In the genomic region with DNA sequence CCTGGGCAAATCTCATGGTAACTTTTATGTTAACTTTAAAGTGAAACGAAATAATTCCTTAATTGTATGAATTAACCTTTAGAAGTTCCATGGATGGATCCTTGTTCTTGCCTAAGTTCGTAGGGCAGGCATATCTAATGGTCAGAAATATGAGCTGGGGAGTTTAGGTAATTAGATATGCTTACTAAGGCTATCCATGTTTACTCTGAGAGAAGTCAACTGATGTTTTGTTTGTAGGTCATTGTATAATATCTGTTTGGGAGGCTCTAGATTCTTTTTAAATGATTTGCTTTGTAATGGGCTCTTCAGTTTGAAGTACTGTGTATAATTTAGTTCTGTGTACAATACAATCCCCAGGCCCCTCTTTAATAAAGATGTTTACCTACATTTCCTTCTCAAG, we compare ENCODE assay signal across 25 cellular contexts.
DNase-seq lines count a peak whose midpoint lies in the region; ATAC-seq and TF ChIP-seq lines count a peak whose summit lies in the region.
"Had no signal": no experiment of that assay in that cellular context is flagged by ENCODE, and none has a peak within 500 bp of the region (broad histone marks: within the 10 kb centered on the region; RNA-seq: fewer than 3 reads in every experiment).

No MANE protein-coding gene starts in this region.

- H3K27ac ChIP-seq in CD8-positive, alpha-beta memory T cell (ENCODE audit: low read depth, low read length) = no peak overlapping the region
- H3K27ac ChIP-seq in HEK293 (ENCODE audit: extremely low read depth, low read depth, low read length) (no peak overlapping the region), VCaP (peak overlapping the region; percentile 17)
- H3K27ac ChIP-seq: C4-2B, parathyroid adenoma, SK-N-MC, thoracic aorta, vagina had no signal

- no peaks in the 10 kb centered on the region for H3K9me3 ChIP-seq in CD8-positive, alpha-beta memory T cell (ENCODE audit: low read length)
- H3K9me3 ChIP-seq in HEK293 (ENCODE audit: control insufficient read depth, insufficient read depth, low read depth, low read length) = no peaks in the 10 kb centered on the region
- H3K9me3 ChIP-seq: thoracic aorta, vagina had no signal

- CTCF ChIA-PET in CD8-positive, alpha-beta memory T cell (lab: Charles Lee) = interaction anchor here (0.6 kb wide), 1 partner anchor 100 kb away, joined by 3 read pairs; no protein-coding TSS in a partner anchor
- CTCF ChIA-PET in HEK293 (lab: Yijun Ruan, JAX) = no interaction called here
- CTCF ChIA-PET in activated naive CD4-positive, alpha-beta T cell treated with anti-CD3 and anti-CD28 coated beads for 36 hours (lab: Charles Lee) = no interaction called here

- no peaks in the 10 kb centered on the region for H3K27me3 ChIP-seq in CD8-positive, alpha-beta memory T cell (ENCODE audit: insufficient read depth, low read length, poor library complexity, severe bottlenecking)
- H3K27me3 ChIP-seq: vagina had no signal

- peaks cover 31% of the 10 kb centered on the region for H3K4me1 ChIP-seq in CD8-positive, alpha-beta memory T cell (ENCODE audit: insufficient read depth, low read length)
- no peaks in the 10 kb centered on the region; the same call in 1 of the 2 replicates for H3K4me1 ChIP-seq in HEK293 (ENCODE audit: control insufficient read depth, insufficient read depth, low read length)
- H3K4me1 ChIP-seq: parathyroid adenoma, vagina had no signal

- peaks cover 0 to 2% (median 0%) of the 10 kb centered on the region in 5 donors for H3K9me3 Mint-ChIP-seq in CD8-positive, alpha-beta memory T cell
- H3K9me3 Mint-ChIP-seq in stimulated activated memory B cell treated with anti-CD40 and anti-IgM and Interleukin-4, amounts not matched to agents 10 μg/mL and 1 μg/mL and 100 μg/mL, for 72 hours = no peaks in the 10 kb centered on the region
- H3K9me3 Mint-ChIP-seq in activated naive CD4-positive, alpha-beta T cell treated with anti-CD3 and anti-CD28 coated beads for 36 hours = no peaks in the 10 kb centered on the region
- H3K9me3 Mint-ChIP-seq: activated naive CD4-positive, alpha-beta T cell treated with anti-CD3 and anti-CD28 coated beads, Interleukin-2, amount 50 U/mL, for 24 hours; neural crest cell had no signal

- H3K4me3 ChIP-seq in CD8-positive, alpha-beta memory T cell (ENCODE audit: low read length) = no peak overlapping the region
- H3K4me3 ChIP-seq in HEK293 (ENCODE audit: low read depth, low read length) = no peak overlapping the region
- H3K4me3 ChIP-seq: lung, SK-N-MC, thoracic aorta, vagina had no signal

- no peaks in the 10 kb centered on the region for H3K36me3 ChIP-seq in CD8-positive, alpha-beta memory T cell (ENCODE audit: insufficient read depth, low read length)
- no peaks in the 10 kb centered on the region for H3K36me3 ChIP-seq in HEK293 (ENCODE audit: control insufficient read depth in 2 of 2, insufficient read depth in 1 of 2, low read length in 2 of 2)
- H3K36me3 ChIP-seq: thoracic aorta, vagina had no signal

- DNase-seq in CD8-positive, alpha-beta memory T cell = no peak
- DNase-seq in NCI-H2196 (lab: John Stamatoyannopoulos, UW; ENCODE audit: unreplicated experiment) (peak; percentile 35), glomerular visceral epithelial cell (ENCODE audit: extremely low spot score) (no peak)
- DNase-seq in activated naive CD4-positive, alpha-beta T cell treated with anti-CD3 and anti-CD28 coated beads for 36 hours = no peak
- DNase-seq: activated CD4-positive, alpha-beta T cell treated with anti-CD3 and anti-CD28 coated beads for 48 hours; activated CD8-positive, alpha-beta memory T cell treated with anti-CD3 and anti-CD28 coated beads, Interleukin-2, amount 10 ng/mL, durations not matched to agents 7 days and 5 days; cortex of kidney; DMS 273 treated with DMSO at 0.1 percent for 48 hours; MM.1S; NCI-H2081; NCI-H526 treated with DMSO at 0.1 percent for 48 hours; right cardiac atrium; stimulated activated CD4-positive, alpha-beta T cell treated with anti-CD3 and anti-CD28 coated beads, Interleukin-4, amount 100 ng/mL, for 1 hour; stimulated activated naive CD4-positive, alpha-beta T cell treated with Interleukin-2 at 50 U/mL for 16 hours had no signal

- intact Hi-C loops in activated naive CD4-positive, alpha-beta T cell treated with anti-CD3 and anti-CD28 coated beads for 36 hours (cut with micrococcal nuclease) = no loop called here

- TF ChIP-seq CTCF in HEK293 (tag by site-specific recombination; IDR thresholded peaks at IDR 0.05) = no peak
- no peak for TF ChIP-seq CTCF in VCaP (conservative IDR thresholded peaks at IDR 0.05)

- peaks cover 50 to 60% (median 56%) of the 10 kb centered on the region in 3 donors for H3K4me1 Mint-ChIP-seq in CD8-positive, alpha-beta memory T cell
- peaks cover 17% of the 10 kb centered on the region for H3K4me1 Mint-ChIP-seq in stimulated activated memory B cell treated with anti-CD40 and anti-IgM and Interleukin-4, amounts not matched to agents 10 μg/mL and 1 μg/mL and 100 μg/mL, for 72 hours
- peaks cover 27% of the 10 kb centered on the region for H3K4me1 Mint-ChIP-seq in activated naive CD4-positive, alpha-beta T cell treated with anti-CD3 and anti-CD28 coated beads for 36 hours (ENCODE audit: low read depth)
- H3K4me1 Mint-ChIP-seq: neural crest cell had no signal

- H3K27me3 Mint-ChIP-seq in CD8-positive, alpha-beta memory T cell = peaks cover 0 to 1% of the 10 kb centered on the region in 2 donors
- H3K27me3 Mint-ChIP-seq in stimulated activated memory B cell treated with anti-CD40 and anti-IgM and Interleukin-4, amounts not matched to agents 10 μg/mL and 1 μg/mL and 100 μg/mL, for 72 hours = no peaks in the 10 kb centered on the region
- no peaks in the 10 kb centered on the region for H3K27me3 Mint-ChIP-seq in activated naive CD4-positive, alpha-beta T cell treated with anti-CD3 and anti-CD28 coated beads for 36 hours (ENCODE audit: low read depth)
- H3K27me3 Mint-ChIP-seq: activated CD8-positive, alpha-beta memory T cell treated with anti-CD3 and anti-CD28 coated beads, Interleukin-2, amount 10 ng/mL, durations not matched to agents 7 days and 5 days; activated naive CD4-positive, alpha-beta T cell treated with anti-CD3 and anti-CD28 coated beads, Interleukin-2, amount 50 U/mL, for 24 hours had no signal

- peaks cover 0 to 3% (median 0%) of the 10 kb centered on the region in 3 donors for H3K36me3 Mint-ChIP-seq in CD8-positive, alpha-beta memory T cell
- no peaks in the 10 kb centered on the region for H3K36me3 Mint-ChIP-seq in stimulated activated memory B cell treated with anti-CD40 and anti-IgM and Interleukin-4, amounts not matched to agents 10 μg/mL and 1 μg/mL and 100 μg/mL, for 72 hours
- H3K36me3 Mint-ChIP-seq in activated naive CD4-positive, alpha-beta T cell treated with anti-CD3 and anti-CD28 coated beads for 36 hours (ENCODE audit: low read depth) = no peaks in the 10 kb centered on the region
- H3K36me3 Mint-ChIP-seq: activated CD8-positive, alpha-beta memory T cell treated with anti-CD3 and anti-CD28 coated beads, Interleukin-2, amount 10 ng/mL, durations not matched to agents 7 days and 5 days; activated naive CD4-positive, alpha-beta T cell treated with anti-CD3 and anti-CD28 coated beads, Interleukin-2, amount 50 U/mL, for 24 hours had no signal

- POLR2A ChIA-PET in CD8-positive, alpha-beta memory T cell (lab: Charles Lee) = interaction anchor here (0.6 kb wide), 1 partner anchor 394 kb away, joined by 3 read pairs; no protein-coding TSS in a partner anchor
- POLR2A ChIA-PET in HEK293 (lab: Yijun Ruan, JAX) = no interaction called here

- peak overlapping the region in 4 of 7 donors; percentile 8 to 58 (median 44) for H3K4me3 Mint-ChIP-seq in CD8-positive, alpha-beta memory T cell
- no peak overlapping the region for H3K4me3 Mint-ChIP-seq in stimulated activated memory B cell treated with anti-CD40 and anti-IgM and Interleukin-4, amounts not matched to agents 10 μg/mL and 1 μg/mL and 100 μg/mL, for 72 hours
- no peak overlapping the region for H3K4me3 Mint-ChIP-seq in activated naive CD4-positive, alpha-beta T cell treated with anti-CD3 and anti-CD28 coated beads for 36 hours
- H3K4me3 Mint-ChIP-seq: activated CD8-positive, alpha-beta memory T cell treated with anti-CD3 and anti-CD28 coated beads, Interleukin-2, amount 10 ng/mL, durations not matched to agents 7 days and 5 days; activated naive CD4-positive, alpha-beta T cell treated with anti-CD3 and anti-CD28 coated beads, Interleukin-2, amount 50 U/mL, for 24 hours; neural crest cell had no signal

- peak overlapping the region; percentile 74 to 95 (median 85) for H3K27ac Mint-ChIP-seq in CD8-positive, alpha-beta memory T cell
- H3K27ac Mint-ChIP-seq in stimulated activated memory B cell treated with anti-CD40 and anti-IgM and Interleukin-4, amounts not matched to agents 10 μg/mL and 1 μg/mL and 100 μg/mL, for 72 hours = no peak overlapping the region
- H3K27ac Mint-ChIP-seq in activated naive CD4-positive, alpha-beta T cell treated with anti-CD3 and anti-CD28 coated beads for 36 hours = no peak overlapping the region
- H3K27ac Mint-ChIP-seq: activated CD8-positive, alpha-beta memory T cell treated with anti-CD3 and anti-CD28 coated beads, Interleukin-2, amount 10 ng/mL, durations not matched to agents 7 days and 5 days; activated naive CD4-positive, alpha-beta T cell treated with anti-CD3 and anti-CD28 coated beads, Interleukin-2, amount 50 U/mL, for 24 hours had no signal

- no peak for ATAC-seq in stimulated activated memory B cell treated with anti-CD40 and anti-IgM and Interleukin-4, amounts not matched to agents 10 μg/mL and 1 μg/mL and 100 μg/mL, for 72 hours
- ATAC-seq: activated CD8-positive, alpha-beta memory T cell treated with anti-CD3 and anti-CD28 coated beads, Interleukin-2, amount 10 ng/mL, durations not matched to agents 7 days and 5 days; right cardiac atrium had no signal

TF ChIP-seq in HEK293, 187 proteins besides CTCF, POLR2A, EP300 and RAD21:
- peak; percentile 98 for TF ChIP-seq WT1 (tag by site-specific recombination; IDR thresholded peaks at IDR 0.05)
- TF ChIP-seq, protein P1, sequence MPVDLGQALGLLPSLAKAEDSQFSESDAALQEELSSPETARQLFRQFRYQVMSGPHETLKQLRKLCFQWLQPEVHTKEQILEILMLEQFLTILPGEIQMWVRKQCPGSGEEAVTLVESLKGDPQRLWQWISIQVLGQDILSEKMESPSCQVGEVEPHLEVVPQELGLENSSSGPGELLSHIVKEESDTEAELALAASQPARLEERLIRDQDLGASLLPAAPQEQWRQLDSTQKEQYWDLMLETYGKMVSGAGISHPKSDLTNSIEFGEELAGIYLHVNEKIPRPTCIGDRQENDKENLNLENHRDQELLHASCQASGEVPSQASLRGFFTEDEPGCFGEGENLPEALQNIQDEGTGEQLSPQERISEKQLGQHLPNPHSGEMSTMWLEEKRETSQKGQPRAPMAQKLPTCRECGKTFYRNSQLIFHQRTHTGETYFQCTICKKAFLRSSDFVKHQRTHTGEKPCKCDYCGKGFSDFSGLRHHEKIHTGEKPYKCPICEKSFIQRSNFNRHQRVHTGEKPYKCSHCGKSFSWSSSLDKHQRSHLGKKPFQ (tag by site-specific recombination; IDR thresholded peaks at IDR 0.05) = no peak

Comparison
In these comparisons a context has a peak if more than half of its experiments do, and no peak if none do; other contexts are left out.
1. H3K27ac Mint-ChIP-seq: peak in CD8-positive, alpha-beta memory T cell (8 of 8); none in stimulated activated memory B cell treated with anti-CD40 and anti-IgM and Interleukin-4, amounts not matched to agents 10 μg/mL and 1 μg/mL and 100 μg/mL, for 72 hours (single experiment) and activated naive CD4-positive, alpha-beta T cell treated with anti-CD3 and anti-CD28 coated beads for 36 hours (single experiment).
2. H3K4me3 Mint-ChIP-seq: peak in CD8-positive, alpha-beta memory T cell (4 of 7); none in stimulated activated memory B cell treated with anti-CD40 and anti-IgM and Interleukin-4, amounts not matched to agents 10 μg/mL and 1 μg/mL and 100 μg/mL, for 72 hours (single experiment) and activated naive CD4-positive, alpha-beta T cell treated with anti-CD3 and anti-CD28 coated beads for 36 hours (single experiment).